Comparison of ENCODE assay signal across 1 cellular context in the genomic region with DNA sequence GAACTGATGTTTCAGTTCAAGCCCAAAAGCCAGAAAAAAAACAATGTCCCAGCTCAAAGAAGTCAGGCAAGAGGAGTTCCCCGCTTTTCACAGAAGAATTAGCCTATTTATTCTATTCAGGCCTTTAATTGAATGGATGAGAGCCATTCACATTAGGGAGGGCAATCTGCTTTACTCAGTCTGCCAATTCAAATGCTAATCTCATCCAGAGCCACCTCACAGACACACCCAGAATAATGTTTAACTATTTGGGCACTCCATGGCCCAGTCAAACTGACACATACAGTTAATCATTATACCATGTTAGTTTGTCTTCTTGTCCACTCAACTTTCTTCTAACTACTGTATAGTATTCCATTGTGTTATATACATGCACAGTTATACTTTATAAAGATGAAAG.
TF ChIP-seq lines count a peak whose summit lies in the region.

No MANE protein-coding gene starts in this region.

TF ChIP-seq in GM23338, 12 proteins besides CTCF, POLR2A, EP300 and RAD21:
- no peak for TF ChIP-seq STAT1 (IDR thresholded peaks at IDR 0.05; ENCODE audit: unreplicated experiment)
- TF ChIP-seq, protein P1, sequence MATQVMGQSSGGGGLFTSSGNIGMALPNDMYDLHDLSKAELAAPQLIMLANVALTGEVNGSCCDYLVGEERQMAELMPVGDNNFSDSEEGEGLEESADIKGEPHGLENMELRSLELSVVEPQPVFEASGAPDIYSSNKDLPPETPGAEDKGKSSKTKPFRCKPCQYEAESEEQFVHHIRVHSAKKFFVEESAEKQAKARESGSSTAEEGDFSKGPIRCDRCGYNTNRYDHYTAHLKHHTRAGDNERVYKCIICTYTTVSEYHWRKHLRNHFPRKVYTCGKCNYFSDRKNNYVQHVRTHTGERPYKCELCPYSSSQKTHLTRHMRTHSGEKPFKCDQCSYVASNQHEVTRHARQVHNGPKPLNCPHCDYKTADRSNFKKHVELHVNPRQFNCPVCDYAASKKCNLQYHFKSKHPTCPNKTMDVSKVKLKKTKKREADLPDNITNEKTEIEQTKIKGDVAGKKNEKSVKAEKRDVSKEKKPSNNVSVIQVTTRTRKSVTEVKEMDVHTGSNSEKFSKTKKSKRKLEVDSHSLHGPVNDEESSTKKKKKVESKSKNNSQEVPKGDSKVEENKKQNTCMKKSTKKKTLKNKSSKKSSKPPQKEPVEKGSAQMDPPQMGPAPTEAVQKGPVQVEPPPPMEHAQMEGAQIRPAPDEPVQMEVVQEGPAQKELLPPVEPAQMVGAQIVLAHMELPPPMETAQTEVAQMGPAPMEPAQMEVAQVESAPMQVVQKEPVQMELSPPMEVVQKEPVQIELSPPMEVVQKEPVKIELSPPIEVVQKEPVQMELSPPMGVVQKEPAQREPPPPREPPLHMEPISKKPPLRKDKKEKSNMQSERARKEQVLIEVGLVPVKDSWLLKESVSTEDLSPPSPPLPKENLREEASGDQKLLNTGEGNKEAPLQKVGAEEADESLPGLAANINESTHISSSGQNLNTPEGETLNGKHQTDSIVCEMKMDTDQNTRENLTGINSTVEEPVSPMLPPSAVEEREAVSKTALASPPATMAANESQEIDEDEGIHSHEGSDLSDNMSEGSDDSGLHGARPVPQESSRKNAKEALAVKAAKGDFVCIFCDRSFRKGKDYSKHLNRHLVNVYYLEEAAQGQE (IDR thresholded peaks at IDR 0.05; ENCODE audit: unreplicated experiment): no peak
- TF ChIP-seq CREB1 (CRISPR knock-in tag; IDR thresholded peaks at IDR 0.05; ENCODE audit: low read depth): no peak
